Comparison of ENCODE assay signal across 11 cellular contexts in genomic region chr1:225250432-225250831, GRCh38.
DNase-seq lines count a peak whose midpoint lies in the region; ATAC-seq lines count a peak whose summit lies in the region.
"Had no signal": no experiment of that assay in that cellular context is flagged by ENCODE, and none has a peak within 500 bp of the region (broad histone marks: within the 10 kb centered on the region; RNA-seq: fewer than 3 reads in every experiment).

No MANE protein-coding gene starts in this region.

- no peak overlapping the region for H3K27ac Mint-ChIP-seq in stimulated activated naive CD8-positive, alpha-beta T cell treated with anti-CD3 and anti-CD28 coated beads, Interleukin-15, amount 100 ng/mL, for 72 hours

- H3K9me3 Mint-ChIP-seq in stimulated activated naive CD8-positive, alpha-beta T cell treated with anti-CD3 and anti-CD28 coated beads, Interleukin-15, amount 100 ng/mL, for 72 hours, result peaks cover 2 to 7% of the 10 kb centered on the region in 2 donors

- H3K4me3 Mint-ChIP-seq in stimulated activated naive CD8-positive, alpha-beta T cell treated with anti-CD3 and anti-CD28 coated beads, Interleukin-15, amount 100 ng/mL, for 72 hours, result no peak overlapping the region

- H3K4me1 Mint-ChIP-seq in stimulated activated naive CD8-positive, alpha-beta T cell treated with anti-CD3 and anti-CD28 coated beads, Interleukin-15, amount 100 ng/mL, for 72 hours, result no peaks in the 10 kb centered on the region

- peaks cover 16% of the 10 kb centered on the region for H3K27me3 Mint-ChIP-seq in stimulated activated naive CD8-positive, alpha-beta T cell treated with anti-CD3 and anti-CD28 coated beads, Interleukin-15, amount 100 ng/mL, for 72 hours

- DNase-seq in CMK (ENCODE audit: low read depth) (peak; percentile 3), OCI-M1 (lab: John Stamatoyannopoulos, UW) (peak; percentile 75), NCI-H1417 treated with DMSO at 0.1 percent for 48 hours (lab: John Stamatoyannopoulos, UW) (no peak), NCI-H1092 treated with DMSO at 0.1 percent for 48 hours (lab: John Stamatoyannopoulos, UW) (no peak), NCI-H2171 treated with DMSO at 0.1 percent for 48 hours (lab: John Stamatoyannopoulos, UW) (no peak)
- DNase-seq in stimulated activated naive CD8-positive, alpha-beta T cell treated with anti-CD3 and anti-CD28 coated beads, Interleukin-15, amount 100 ng/mL, for 72 hours, result no peak
- DNase-seq: activated naive CD4-positive, alpha-beta T cell treated with Interleukin-2 at 50 U/mL for 16 hours; NCI-H1930; spleen had no signal

- peak; percentile 88 for ATAC-seq in GM19467 (IDR thresholded peaks at IDR 0.05; ENCODE audit: unreplicated experiment)
- ATAC-seq in HG03095 (IDR thresholded peaks at IDR 0.05; ENCODE audit: unreplicated experiment), result peak; percentile 85
- ATAC-seq in stimulated activated naive CD8-positive, alpha-beta T cell treated with anti-CD3 and anti-CD28 coated beads, Interleukin-15, amount 100 ng/mL, for 72 hours, result no peak

Comparison
In these comparisons a context has a peak if more than half of its experiments do, and no peak if none do; other contexts are left out.
1. DNase-seq: peak in CMK (single experiment) and OCI-M1 (single experiment); none in stimulated activated naive CD8-positive, alpha-beta T cell treated with anti-CD3 and anti-CD28 coated beads, Interleukin-15, amount 100 ng/mL, for 72 hours (0 of 2), NCI-H1417 treated with DMSO at 0.1 percent for 48 hours (single experiment), NCI-H1092 treated with DMSO at 0.1 percent for 48 hours (single experiment) and NCI-H2171 treated with DMSO at 0.1 percent for 48 hours (single experiment).